Comparison of ENCODE assay signal across 17 cellular contexts in genomic region chr6:33949877-33950831, GRCh38.
DNase-seq lines count a peak whose midpoint lies in the region; ATAC-seq lines count a peak whose summit lies in the region.
"Had no signal": no experiment of that assay in that cellular context is flagged by ENCODE, and none has a peak within 500 bp of the region (broad histone marks: within the 10 kb centered on the region; RNA-seq: fewer than 3 reads in every experiment).

No MANE protein-coding gene starts in this region.

- DNase-seq in DMS53 (lab: John Stamatoyannopoulos, UW) (peak; percentile 79), NCI-H187 (lab: John Stamatoyannopoulos, UW) (peak; percentile 68 to 94), NCI-H748 treated with DMSO at 0.1 percent for 48 hours (lab: John Stamatoyannopoulos, UW) (peak; percentile 97), iPS-NIHi7 (ENCODE audit: extremely low spot score) (peak; percentile 73), Karpas-422 (no peak), AG08395 (ENCODE audit: low spot score) (no peak)
- DNase-seq: activated CD8-positive, alpha-beta memory T cell treated with anti-CD3 and anti-CD28 coated beads, Interleukin-2, amount 10 ng/mL, durations not matched to agents 7 days and 5 days; brain microvascular endothelial cell; effector CD8-positive, alpha-beta T cell; Kasumi-1; NCI-H226; SW 1271 had no signal

- no peaks in the 10 kb centered on the region for H3K79me2 ChIP-seq in Karpas-422 (ENCODE audit: low read length)
- H3K79me2 ChIP-seq: parathyroid adenoma had no signal

- H3K4me2 ChIP-seq in Karpas-422 (ENCODE audit: low read depth, low read length, poor library complexity, severe bottlenecking) = no peak overlapping the region

- no peak for ATAC-seq in GM18868 (IDR thresholded peaks at IDR 0.05; ENCODE audit: unreplicated experiment)
- ATAC-seq in GM21360 (IDR thresholded peaks at IDR 0.05; ENCODE audit: unreplicated experiment) = no peak

- H3K27ac ChIP-seq in Karpas-422 (ENCODE audit: low read length) = no peak overlapping the region
- H3K27ac ChIP-seq: brain microvascular endothelial cell, parathyroid adenoma, Peyer's patch, VCaP had no signal

- no peaks in the 10 kb centered on the region for H3K9me2 ChIP-seq in Karpas-422 (replicated peaks; ENCODE audit: insufficient read depth, low read length)

- no peak overlapping the region for H3K9ac ChIP-seq in Karpas-422 (ENCODE audit: low read length)
- H3K9ac ChIP-seq: parathyroid adenoma had no signal

- H3K9me3 ChIP-seq in Karpas-422 (ENCODE audit: low read length) = no peaks in the 10 kb centered on the region
- H3K9me3 ChIP-seq: Peyer's patch had no signal

- no peaks in the 10 kb centered on the region for H3K36me3 ChIP-seq in Karpas-422 (ENCODE audit: insufficient read depth, low read length)
- H3K36me3 ChIP-seq: brain microvascular endothelial cell, Peyer's patch had no signal

- no peak overlapping the region for H2AFZ ChIP-seq in Karpas-422 (ENCODE audit: low read length)
- H2AFZ ChIP-seq: parathyroid adenoma had no signal

- no peaks in the 10 kb centered on the region for H3K27me3 ChIP-seq in Karpas-422 (ENCODE audit: low read length)
- H3K27me3 ChIP-seq: Peyer's patch had no signal

- no peaks in the 10 kb centered on the region for H4K20me1 ChIP-seq in Karpas-422 (ENCODE audit: insufficient read depth, low read depth, low read length)

- no peak overlapping the region for H3K4me3 ChIP-seq in Karpas-422 (ENCODE audit: low read length)
- H3K4me3 ChIP-seq: Peyer's patch had no signal

- no peaks in the 10 kb centered on the region for H3K4me1 ChIP-seq in Karpas-422 (ENCODE audit: low read length)
- H3K4me1 ChIP-seq: parathyroid adenoma, Peyer's patch had no signal

Comparison
In these comparisons a context has a peak if more than half of its experiments do, and no peak if none do; other contexts are left out.
1. DNase-seq: peak in DMS53 (single experiment), NCI-H187 (2 of 2), NCI-H748 treated with DMSO at 0.1 percent for 48 hours (single experiment) and iPS-NIHi7 (single experiment); none in Karpas-422 (single experiment) and AG08395 (single experiment).